In genomic region chr4:929970-930625, GRCh38 we compare ENCODE assay signal across 8 cellular contexts. TPM values are rescaled to one million over a fixed set of nuclear protein-coding genes. Genes with fewer than 3 reads are reported as not detected.
DNase-seq lines count a peak whose midpoint lies in the region; ATAC-seq and TF ChIP-seq lines count a peak whose summit lies in the region.

No MANE protein-coding gene starts in this region.

- peaks cover 16% of the 10 kb centered on the region for H3K36me3 Mint-ChIP-seq in activated B cell treated with CpG ODN at 0.5 μM for 24 hours (ENCODE audit: low read depth)

- WGBS in upper lobe of left lung, 2 donors, result 22 to 34% methylated on average over 4 of the region's 4 CpGs

- no peak overlapping the region for H3K27ac ChIP-seq in left ventricle myocardium inferior (replicated peaks)
- peak overlapping the region in 1 of 2 donors; percentile 96 for H3K27ac ChIP-seq in left lung
- H3K27ac ChIP-seq in upper lobe of left lung, result peak overlapping the region; percentile 95 to 98 (median 96)

- H3K27me3 ChIP-seq in left ventricle myocardium inferior (ENCODE audit: low read depth) (no peaks in the 10 kb centered on the region), left lung (no peaks in the 10 kb centered on the region), upper lobe of left lung (no peaks in the 10 kb centered on the region)

- CTCF ChIA-PET in activated B cell treated with CpG ODN at 0.5 μM for 24 hours (lab: Charles Lee), result interaction anchor here (0.6 to 2.1 kb wide), 2 partner anchors 12 to 57 kb away, joined by 3 to 5 read pairs; partner anchors contain the start of gene IDUA

- peak overlapping the region; percentile 92 for H3K27ac Mint-ChIP-seq in activated B cell treated with CpG ODN at 0.5 μM for 24 hours

- no peaks in the 10 kb centered on the region for H3K9me3 Mint-ChIP-seq in activated B cell treated with CpG ODN at 0.5 μM for 24 hours

- TF ChIP-seq CTCF in left ventricle myocardium inferior (IDR thresholded peaks at IDR 0.05; ENCODE audit: borderline replicate concordance), result no peak
- TF ChIP-seq CTCF in activated B cell treated with CpG ODN at 0.5 μM for 24 hours (IDR thresholded peaks at IDR 0.05), result no peak
- TF ChIP-seq CTCF in left lung (IDR thresholded peaks at IDR 0.05), result no peak
- TF ChIP-seq CTCF in upper lobe of left lung (IDR thresholded peaks at IDR 0.05), result no peak
- no peak for TF ChIP-seq CTCF in GM13976 (IDR thresholded peaks at IDR 0.05; ENCODE audit: borderline replicate concordance, control extremely low read depth, extremely low read depth, insufficient read depth, missing control alignments)

- ATAC-seq in Right ventricle myocardium superior (ENCODE audit: poor library complexity), result no peak
- ATAC-seq in activated B cell treated with CpG ODN at 0.5 μM for 24 hours (ENCODE audit: low read depth), result no peak
- ATAC-seq in left lung, result peak; percentile 3
- ATAC-seq in upper lobe of left lung (ENCODE audit: low FRiP score in 2 of 2), result no peak

- intact Hi-C loops in left ventricle myocardium inferior (cut with micrococcal nuclease), result no loop called here
- intact Hi-C loops in Right ventricle myocardium superior (cut with DNase I), result no loop called here
- intact Hi-C loops in activated B cell treated with CpG ODN at 0.5 μM for 24 hours (cut with micrococcal nuclease), result loop anchor here (5.0 kb wide), 1 partner anchor 417 kb away; the partner anchor contains the start of gene UVSSA
- intact Hi-C loops in left lung (cut with DNase I), result no loop called here

- TF ChIP-seq EP300 in upper lobe of left lung (IDR thresholded peaks at IDR 0.05), result no peak

- peaks cover 72% of the 10 kb centered on the region for H3K4me1 Mint-ChIP-seq in activated B cell treated with CpG ODN at 0.5 μM for 24 hours

- H3K4me3 ChIP-seq in left ventricle myocardium inferior, result peak overlapping the region; percentile 99
- H3K4me3 ChIP-seq in left lung, result peak overlapping the region in 1 of 2 donors; percentile 95
- H3K4me3 ChIP-seq in upper lobe of left lung, result peak overlapping the region in 2 of 4 donors; percentile 97 to 99

- H3K4me1 ChIP-seq in left ventricle myocardium inferior, result peaks cover 75% of the 10 kb centered on the region
- peaks cover 18 to 76% of the 10 kb centered on the region in 2 donors for H3K4me1 ChIP-seq in left lung
- peaks cover 42 to 72% (median 49%) of the 10 kb centered on the region in 4 donors for H3K4me1 ChIP-seq in upper lobe of left lung

- no peak for TF ChIP-seq POLR2A in upper lobe of left lung (IDR thresholded peaks at IDR 0.05)

- peak overlapping the region; percentile 93 for H3K4me3 Mint-ChIP-seq in activated B cell treated with CpG ODN at 0.5 μM for 24 hours

- in situ Hi-C loops in GM13976 (cut with MboI; ENCODE audit: low sequenced_read_pairs, unreplicated experiment), result no loop called here

- POLR2A ChIA-PET in activated B cell treated with CpG ODN at 0.5 μM for 24 hours (lab: Charles Lee), result interaction anchor here (0.8 to 1.2 kb wide), 2 partner anchors 8 to 256 kb away, joined by 3 to 5 read pairs; partner anchors contain the start of genes ATP5ME and MYL5

- H3K36me3 ChIP-seq in left ventricle myocardium inferior, result no peaks in the 10 kb centered on the region
- no peaks in the 10 kb centered on the region for H3K36me3 ChIP-seq in left lung
- peaks cover 0 to 3% (median 0%) of the 10 kb centered on the region in 4 donors for H3K36me3 ChIP-seq in upper lobe of left lung

- DNase-seq in left ventricle myocardium inferior, result no peak
- no peak for DNase-seq in Right ventricle myocardium superior
- no peak for DNase-seq in activated B cell treated with CpG ODN at 0.5 μM for 24 hours
- DNase-seq in left lung, result no peak
- DNase-seq in upper lobe of left lung, result peak in 1 of 2 donors; percentile 52
- no peak for DNase-seq in NCI-H446 (lab: John Stamatoyannopoulos, UW)
- no peak for DNase-seq in COR-L47 (lab: John Stamatoyannopoulos, UW)
- DNase-seq in GM13976 (ENCODE audit: low spot score), result no peak

- no peaks in the 10 kb centered on the region for H3K27me3 Mint-ChIP-seq in activated B cell treated with CpG ODN at 0.5 μM for 24 hours

- no peaks in the 10 kb centered on the region for H3K9me3 ChIP-seq in left ventricle myocardium inferior (replicated peaks)
- no peaks in the 10 kb centered on the region for H3K9me3 ChIP-seq in left lung
- H3K9me3 ChIP-seq in upper lobe of left lung, result no peaks in the 10 kb centered on the region

RNA-seq across cellular contexts. Expression of gene GAK, which starts 2.0 kb away (rescaled TPM):
- 25.1 TPM for total RNA-seq in left ventricle myocardium inferior
- total RNA-seq in Right ventricle myocardium superior, result 27.9 TPM
- total RNA-seq in activated B cell treated with CpG ODN at 0.5 μM for 24 hours, result 159 and 172 TPM in 2 replicates
- total RNA-seq in left lung, result 100 to 1,000 TPM; 109 to 121 TPM
- total RNA-seq in upper lobe of left lung, result 100 to 1,000 TPM; 116 to 380 (median 154) TPM

RNA-seq across cellular contexts. Expression of gene TMEM175, which starts 2.2 kb away (rescaled TPM):
- total RNA-seq in left ventricle myocardium inferior (20.3 TPM), Right ventricle myocardium superior (14.9 TPM), activated B cell treated with CpG ODN at 0.5 μM for 24 hours (24.5 and 28.8 TPM in 2 replicates), left lung (10 to 100 TPM; 29.9 to 31.5 TPM), upper lobe of left lung (100 to 1,000 TPM in 1 of 6 donors, 10 to 100 TPM in 5; 24.6 to 126 (median 41.8) TPM)

RNA-seq across cellular contexts. Expression of gene DGKQ, which starts 43.3 kb away (rescaled TPM):
- 3.5 TPM for total RNA-seq in left ventricle myocardium inferior
- 3.3 TPM for total RNA-seq in Right ventricle myocardium superior
- total RNA-seq in activated B cell treated with CpG ODN at 0.5 μM for 24 hours, result 16.3 and 16.4 TPM in 2 replicates
- 10 to 100 TPM; 15.8 to 19.8 TPM for total RNA-seq in left lung
- 10 to 100 TPM; 10.7 to 36.7 (median 17.5) TPM for total RNA-seq in upper lobe of left lung

RNA-seq across cellular contexts. Expression of gene IDUA, which starts 56.7 kb away (rescaled TPM):
- total RNA-seq in left ventricle myocardium inferior (9.0 TPM), Right ventricle myocardium superior (8.4 TPM), activated B cell treated with CpG ODN at 0.5 μM for 24 hours (24.7 and 32.9 TPM in 2 replicates), left lung (10 to 100 TPM; 33.6 to 46.8 TPM), upper lobe of left lung (100 to 1,000 TPM in 1 of 6 donors, 10 to 100 TPM in 5; 13.5 to 152 (median 55.9) TPM)
